8 cellular contexts compared by ENCODE assay signal in genomic region chr12:120265483-120266179, GRCh38. TPM values are rescaled to one million over a fixed set of nuclear protein-coding genes. Genes with fewer than 3 reads are reported as not detected.
DNase-seq lines count a peak whose midpoint lies in the region; ATAC-seq and TF ChIP-seq lines count a peak whose summit lies in the region.

PXN (minus strand) TSS chr12:120265730; CDS start chr12:120265629, 101 bp downstream.

- peak within 1 kb of the TSS; percentile 46 for H3K27ac ChIP-seq in temporal lobe (ENCODE audit: low read depth, low read length)

- H3K4me3 Mint-ChIP-seq in activated naive CD4-positive, alpha-beta T cell treated with anti-CD3 and anti-CD28 coated beads, Interleukin-2, amount 10 ng/mL, durations not matched to agents 7 days and 5 days, result peak within 1 kb of the TSS; percentile 99

- H3K9me3 Mint-ChIP-seq in activated naive CD4-positive, alpha-beta T cell treated with anti-CD3 and anti-CD28 coated beads, Interleukin-2, amount 10 ng/mL, durations not matched to agents 7 days and 5 days, result no peaks in the 10 kb centered on the region

- in situ Hi-C loops in SK-MEL-5 (cut with HindIII; ENCODE audit: low pct_unique_long_range_greater_than_20kb, low sequenced_read_pairs), result no loop called here

- H3K4me1 Mint-ChIP-seq in activated naive CD4-positive, alpha-beta T cell treated with anti-CD3 and anti-CD28 coated beads, Interleukin-2, amount 10 ng/mL, durations not matched to agents 7 days and 5 days, result peaks cover 41% of the 10 kb centered on the region

- TF ChIP-seq CTCF in LNCAP (IDR thresholded peaks at IDR 0.05) (peak; percentile 88), omental fat pad (IDR thresholded peaks at IDR 0.05) (peak in 2 of 3 donors; percentile 3 to 46)

- CTCF ChIA-PET in activated naive CD4-positive, alpha-beta T cell treated with anti-CD3 and anti-CD28 coated beads, Interleukin-2, amount 10 ng/mL, durations not matched to agents 7 days and 5 days (lab: Charles Lee), result interaction anchor here (0.5 to 30.5 kb wide), 11 partner anchors 13 to 170 kb away, joined by 3 to 773 read pairs (median 6); partner anchors contain the start of genes RNU4-2 and RPLP0

- peak within 1 kb of the TSS; percentile 86 for H3K27ac Mint-ChIP-seq in activated naive CD4-positive, alpha-beta T cell treated with anti-CD3 and anti-CD28 coated beads, Interleukin-2, amount 10 ng/mL, durations not matched to agents 7 days and 5 days

- peak; percentile 71 for ATAC-seq in GM21576 (IDR thresholded peaks at IDR 0.05; ENCODE audit: unreplicated experiment)
- ATAC-seq in omental fat pad (ENCODE audit: low FRiP score), result peak; percentile 85

- H3K36me3 Mint-ChIP-seq in activated naive CD4-positive, alpha-beta T cell treated with anti-CD3 and anti-CD28 coated beads, Interleukin-2, amount 10 ng/mL, durations not matched to agents 7 days and 5 days, result peaks cover 30% of the 10 kb centered on the region

- peak; percentile 100 for DNase-seq in D341Med (ENCODE audit: low spot score)
- peak; percentile 75 for DNase-seq in SK-MEL-5 (ENCODE audit: low read depth, low spot score)
- DNase-seq in activated naive CD4-positive, alpha-beta T cell treated with anti-CD3 and anti-CD28 coated beads, Interleukin-2, amount 10 ng/mL, durations not matched to agents 7 days and 5 days, result peak; percentile 90
- DNase-seq in globus pallidus (ENCODE audit: low spot score), result peak; percentile 82
- DNase-seq in omental fat pad (ENCODE audit: low spot score), result peak; percentile 66

- peaks cover 5% of the 10 kb centered on the region for H3K27me3 Mint-ChIP-seq in activated naive CD4-positive, alpha-beta T cell treated with anti-CD3 and anti-CD28 coated beads, Interleukin-2, amount 10 ng/mL, durations not matched to agents 7 days and 5 days

RNA-seq across cellular contexts. Expression of gene PXN, which starts in this region (rescaled TPM):
- 22.0 and 26.1 TPM in 2 replicates for total RNA-seq in SK-MEL-5 (2014; rRNA removed; shearing (Covaris generic))
- 131 and 166 TPM in 2 replicates for polyA plus RNA-seq in SK-MEL-5 (2015; cell fraction: cytosol; rRNA removed)
- polyA plus RNA-seq in SK-MEL-5 (2015; cell fraction: nucleus; rRNA removed), result 73.5 and 84.3 TPM in 2 replicates
- 100 to 1,000 TPM in 1 of 4 donors, 10 to 100 TPM in 3; 40.0 to 151 (median 73.1) TPM for total RNA-seq in omental fat pad
- 4.9 TPM for total RNA-seq in temporal lobe

Comparison
In these comparisons a context has a peak if more than half of its experiments do, and no peak if none do; other contexts are left out.
1. Peak in every context shown above with its lines: DNase-seq, ATAC-seq and H3K27ac ChIP-seq.